ENCODE assay signal across 16 cellular contexts in genomic region chr5:174520420-174521396, GRCh38.
DNase-seq lines count a peak whose midpoint lies in the region; ATAC-seq and TF ChIP-seq lines count a peak whose summit lies in the region.
"Had no signal": no experiment of that assay in that cellular context is flagged by ENCODE, and none has a peak within 500 bp of the region (broad histone marks: within the 10 kb centered on the region; RNA-seq: fewer than 3 reads in every experiment).

No MANE protein-coding gene starts in this region.

- BruUV-seq in Panc1 (replicated peaks; lab: Mats Ljungman, UMichigan), result no TSS peak

- no peak overlapping the region for H2BK15ac ChIP-seq in H9 (ENCODE audit: low read depth, low read length)

- no peak overlapping the region for H3K4ac ChIP-seq in H9 (ENCODE audit: low read depth, low read length)

- peak; percentile 66 for DNase-seq in H9
- DNase-seq in Panc1 (ENCODE audit: low read depth, low spot score), result no peak
- peak; percentile 33 for DNase-seq in iPS DF 19.7 (ENCODE audit: low read depth, low spot score)
- DNase-seq in progenitor cell of endocrine pancreas (ENCODE audit: low spot score, unreplicated experiment), result peak; percentile 28
- DNase-seq in G401 (ENCODE audit: low spot score), result no peak
- DNase-seq in HuH-7.5 (ENCODE audit: low spot score), result no peak
- DNase-seq in NCI-H524 (lab: John Stamatoyannopoulos, UW), result no peak
- DNase-seq: activated CD8-positive, alpha-beta memory T cell treated with anti-CD3 and anti-CD28 coated beads, Interleukin-2, amount 50 U/mL, for 4 hours; activated naive CD8-positive, alpha-beta T cell treated with anti-CD3 and anti-CD28 coated beads, Interleukin-2, amount 50 U/mL, for 24 hours; effector CD4-positive, alpha-beta T cell; gastrocnemius medialis; SHP77 treated with DMSO at 0.1 percent for 48 hours; stimulated activated CD4-positive, alpha-beta T cell treated with anti-CD3 and anti-CD28 coated beads, Interleukin-4, amount 100 ng/mL, for 1 hour; stimulated activated naive CD8-positive, alpha-beta T cell treated with anti-CD3 and anti-CD28 coated beads, Interleukin-15, Interleukin-2, amounts not matched to agents 100 U/mL and 50 U/mL, for 24 hours had no signal

- H3K4me3 Mint-ChIP-seq in H9 (peak overlapping the region; percentile 4 to 61; a peak in 4 of 5 replicates), progenitor cell of endocrine pancreas (ENCODE audit: low read depth) (no peak overlapping the region)
- H3K4me3 Mint-ChIP-seq: activated naive CD8-positive, alpha-beta T cell treated with anti-CD3 and anti-CD28 coated beads, Interleukin-2, amount 50 U/mL, for 24 hours had no signal

- H3K4me1 ChIP-seq in H9 (ENCODE audit: insufficient read depth, low read length) (no peaks in the 10 kb centered on the region), Panc1 (ENCODE audit: control insufficient read depth, insufficient read depth, low read length) (peaks cover 7% of the 10 kb centered on the region)
- H3K4me1 ChIP-seq: gastrocnemius medialis had no signal

- H3K4me1 Mint-ChIP-seq in H9 (peaks cover 15 to 32% of the 10 kb centered on the region in 2 experiments), progenitor cell of endocrine pancreas (ENCODE audit: low read depth) (peaks cover 14% of the 10 kb centered on the region)
- H3K4me1 Mint-ChIP-seq: activated naive CD8-positive, alpha-beta T cell treated with anti-CD3 and anti-CD28 coated beads, Interleukin-2, amount 50 U/mL, for 24 hours had no signal

- no peaks in the 10 kb centered on the region for H3K36me3 ChIP-seq in Panc1 (ENCODE audit: control insufficient read depth, insufficient read depth, low read length)
- H3K36me3 ChIP-seq: gastrocnemius medialis had no signal

- in situ Hi-C loops in Panc1 (cut with HindIII; ENCODE audit: low pct_unique_long_range_greater_than_20kb, low sequenced_read_pairs) (no loop called here), G401 (cut with HindIII; ENCODE audit: low sequenced_read_pairs) (no loop called here)

- H3K9ac ChIP-seq in H9 (ENCODE audit: extremely low read depth, insufficient read length, low read length), result no peak overlapping the region

- no peaks in the 10 kb centered on the region for H3K23me2 ChIP-seq in H9 (ENCODE audit: insufficient read length, low read depth, low read length, poor library complexity, severe bottlenecking)

- H2BK12ac ChIP-seq in H9 (ENCODE audit: insufficient read length, low read depth, low read length), result no peak overlapping the region

- H3K4me2 ChIP-seq in H9 (ENCODE audit: insufficient read depth, insufficient read length, low read length), result peak overlapping the region; percentile 54

- no peak overlapping the region for H3K23ac ChIP-seq in H9 (ENCODE audit: insufficient read length, low read depth, low read length)

- H2AK5ac ChIP-seq in H9 (ENCODE audit: insufficient read length, low read length), result no peak overlapping the region

- no peak overlapping the region for H3K4me3 ChIP-seq in Panc1 (ENCODE audit: low read depth in 2 of 2, low read length in 2 of 2)
- H3K4me3 ChIP-seq: gastrocnemius medialis had no signal

- no peaks in the 10 kb centered on the region for H3K79me2 ChIP-seq in H9 (ENCODE audit: insufficient read depth, low read length)

- H3K14ac ChIP-seq in H9 (ENCODE audit: insufficient read depth, low read length), result no peak overlapping the region

- H2BK5ac ChIP-seq in H9 (ENCODE audit: insufficient read length, low read length), result no peak overlapping the region

- peaks cover 5 to 6% of the 10 kb centered on the region in 2 experiments; a peak in 4 of 5 replicates for H3K9me3 Mint-ChIP-seq in H9
- peaks cover 5% of the 10 kb centered on the region for H3K9me3 Mint-ChIP-seq in progenitor cell of endocrine pancreas (ENCODE audit: low read depth)

- H4K91ac ChIP-seq in H9 (ENCODE audit: insufficient read length, low read depth, low read length), result no peak overlapping the region

- no peak overlapping the region for H4K8ac ChIP-seq in H9 (replicated peaks; ENCODE audit: insufficient read length, low read depth, low read length)

- no peak overlapping the region for H2BK20ac ChIP-seq in H9 (ENCODE audit: low read depth, low read length, poor library complexity, severe bottlenecking)

- H2BK120ac ChIP-seq in H9 (ENCODE audit: low read depth, low read length, poor library complexity, severe bottlenecking), result no peak overlapping the region

- no peak overlapping the region for H4K5ac ChIP-seq in H9 (ENCODE audit: insufficient read length, low read depth, low read length)

- H3K18ac ChIP-seq in H9 (ENCODE audit: insufficient read length, low read depth, low read length), result no peak overlapping the region

- WGBS in H9 (ENCODE audit: extremely low coverage, insufficient read length, low lambda C conversion rate), result no CpG with 5 or more reads among the region's 19 CpGs

- H3K27ac Mint-ChIP-seq in H9 (peak overlapping the region in 1 of 3 experiments; percentile 19; a peak in 1 of 7 replicates), progenitor cell of endocrine pancreas (peak overlapping the region; percentile 86)
- H3K27ac Mint-ChIP-seq: activated naive CD8-positive, alpha-beta T cell treated with anti-CD3 and anti-CD28 coated beads, Interleukin-2, amount 50 U/mL, for 24 hours had no signal

- intact Hi-C loops in Panc1 (cut with micrococcal nuclease; ENCODE audit: unreplicated experiment), result no loop called here

- TF ChIP-seq CTCF in H9 (conservative IDR thresholded peaks at IDR 0.05), result no peak
- TF ChIP-seq CTCF in Panc1 (IDR thresholded peaks at IDR 0.05), result no peak
- TF ChIP-seq CTCF in progenitor cell of endocrine pancreas (IDR thresholded peaks at IDR 0.05; ENCODE audit: unreplicated experiment), result no peak

- H3K79me1 ChIP-seq in H9 (ENCODE audit: insufficient read depth, low read depth, low read length, poor library complexity, severe bottlenecking), result no peaks in the 10 kb centered on the region

- H3T11ph ChIP-seq in H9 (ENCODE audit: low read length), result no peak overlapping the region

- ATAC-seq in Panc1, result peak; percentile 50; the same call in 1 of the 2 replicates
- ATAC-seq in GM18867 (IDR thresholded peaks at IDR 0.05; ENCODE audit: unreplicated experiment), result no peak
- ATAC-seq: activated naive CD8-positive, alpha-beta T cell treated with anti-CD3 and anti-CD28 coated beads, Interleukin-2, amount 50 U/mL, for 24 hours; gastrocnemius medialis; stimulated activated naive CD8-positive, alpha-beta T cell treated with anti-CD3 and anti-CD28 coated beads, Interleukin-15, Interleukin-2, amounts not matched to agents 100 U/mL and 50 U/mL, for 24 hours had no signal

- H3K27ac ChIP-seq in H9 (ENCODE audit: insufficient read length, low read depth, low read length), result no peak overlapping the region
- no peak overlapping the region; the same call in 1 of the 2 replicates for H3K27ac ChIP-seq in Panc1 (ENCODE audit: low read length)
- H3K27ac ChIP-seq: C4-2B, gastrocnemius medialis had no signal

- H3K27me3 ChIP-seq in H9 (ENCODE audit: insufficient read depth, low read length) (peaks cover 2% of the 10 kb centered on the region; the same call in 1 of the 2 replicates), Panc1 (ENCODE audit: control insufficient read depth, insufficient read depth, low read length) (no peaks in the 10 kb centered on the region)

- POLR2A ChIA-PET in Panc1 (lab: Charles Lee), result interaction anchor here (0.6 kb wide), 1 partner anchor 157 kb away, joined by 4 read pairs; no protein-coding TSS in a partner anchor

- H3K9me3 ChIP-seq in H9 (ENCODE audit: control insufficient read depth, low read depth, low read length) (no peaks in the 10 kb centered on the region), Panc1 (ENCODE audit: control insufficient read depth, insufficient read depth, low read depth, low read length) (no peaks in the 10 kb centered on the region)
- H3K9me3 ChIP-seq: gastrocnemius medialis had no signal

- no peaks in the 10 kb centered on the region for H4K20me1 ChIP-seq in H9 (ENCODE audit: control insufficient read depth, insufficient read depth, insufficient read length)

- no peak overlapping the region for H2AFZ ChIP-seq in H9 (ENCODE audit: low read length)

- CTCF ChIA-PET in Panc1 (lab: Charles Lee), result no interaction called here

- H3K27me3 Mint-ChIP-seq in H9 (ENCODE audit: low read depth) (peaks cover 89% of the 10 kb centered on the region), progenitor cell of endocrine pancreas (peaks cover 18% of the 10 kb centered on the region)
- H3K27me3 Mint-ChIP-seq: activated naive CD8-positive, alpha-beta T cell treated with anti-CD3 and anti-CD28 coated beads, Interleukin-2, amount 50 U/mL, for 24 hours had no signal

- no peak overlapping the region for H3K56ac ChIP-seq in H9 (ENCODE audit: insufficient read length, low read depth, low read length)

- H3K36me3 Mint-ChIP-seq in H9 (ENCODE audit: insufficient read depth in 1 of 3, low read depth in 3 of 3), result peaks cover 0 to 6% (median 0%) of the 10 kb centered on the region in 3 experiments; a peak in 1 of 7 replicates
- no peaks in the 10 kb centered on the region for H3K36me3 Mint-ChIP-seq in progenitor cell of endocrine pancreas (ENCODE audit: insufficient read depth)

Comparison
In these comparisons a context has a peak if more than half of its experiments do, and no peak if none do; other contexts are left out.
1. DNase-seq: peak in H9 (single experiment), iPS DF 19.7 (single experiment) and progenitor cell of endocrine pancreas (single experiment); none in Panc1 (single experiment), G401 (single experiment), HuH-7.5 (single experiment) and NCI-H524 (0 of 2).